Comparison of ENCODE assay signal across 21 cellular contexts in the genomic region with DNA sequence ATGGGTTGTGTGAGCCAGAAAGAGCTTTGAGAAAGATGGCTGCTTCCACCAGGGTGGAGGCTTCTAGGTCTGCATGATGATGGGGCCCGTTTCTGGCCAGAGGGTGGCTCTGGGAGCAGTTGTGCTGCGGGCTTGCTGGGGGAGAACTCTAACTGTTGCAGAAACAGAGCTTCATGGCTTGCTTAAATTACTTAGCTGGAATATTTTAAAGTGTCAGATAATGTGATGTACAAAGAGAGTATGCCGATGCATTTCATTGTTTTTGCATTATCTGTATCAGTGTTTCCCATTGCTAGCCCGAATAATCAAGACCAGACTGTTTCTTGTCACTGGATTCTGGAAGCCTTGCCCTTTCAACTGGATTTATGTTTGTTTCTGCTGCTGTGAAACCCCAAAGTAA. TPM values are rescaled to one million over a fixed set of nuclear protein-coding genes. Genes with fewer than 3 reads are reported as not detected.
DNase-seq lines count a peak whose midpoint lies in the region; ATAC-seq, FAIRE-seq and TF ChIP-seq lines count a peak whose summit lies in the region.
"Had no signal": no experiment of that assay in that cellular context is flagged by ENCODE, and none has a peak within 500 bp of the region (broad histone marks: within the 10 kb centered on the region; RNA-seq: fewer than 3 reads in every experiment).

No MANE protein-coding gene starts in this region.

- DNase-seq in activated CD4-positive, alpha-beta T cell treated with anti-CD3 and anti-CD28 coated beads, Interleukin-2, amount 10 ng/mL, durations not matched to agents 24 days and 14 days: peak; percentile 50
- no peak for DNase-seq in activated CD4-positive, alpha-beta T cell treated with anti-CD3 and anti-CD28 coated beads, Interleukin-2, amount 10 ng/mL, durations not matched to agents 7 days and 5 days
- DNase-seq in NCI-H2227 (lab: John Stamatoyannopoulos, UW; ENCODE audit: unreplicated experiment) (peak; percentile 25), K562 (ENCODE audit: extremely low read depth in 1 of 4, low spot score in 3 of 4) (peak in 1 of 4 experiments; percentile 37), pons (ENCODE audit: low spot score) (peak; percentile 12)
- no peak for DNase-seq in activated naive CD4-positive, alpha-beta T cell treated with Interleukin-2 at 50 U/mL for 16 hours
- DNase-seq: Calu3; CD8-positive, alpha-beta T cell; HCEC 1CT; NCI-H1105; NCI-H2081; NCI-H226; NCI-H526 treated with DMSO at 0.1 percent for 48 hours; T-cell had no signal

- no TSS peak for BruUV-seq in K562 (replicated peaks; lab: Mats Ljungman, UMichigan)

- peak in 1 of 2 experiments; percentile 23; a peak in 2 of 4 replicates for TF ChIP-seq RAD21 in K562 (CRISPR knock-in tag; conservative IDR thresholded peaks at IDR 0.05 in 1 of 2, IDR thresholded peaks at IDR 0.05 in 1 of 2)

- peak; percentile 70 for ATAC-seq in K562
- no peak for ATAC-seq in GM18519 (IDR thresholded peaks at IDR 0.05; ENCODE audit: low FRiP score, unreplicated experiment)
- ATAC-seq in GM21737 (IDR thresholded peaks at IDR 0.05; ENCODE audit: unreplicated experiment): no peak
- ATAC-seq: CD8-positive, alpha-beta T cell; Panc1; T-cell had no signal

- H3K4me1 Mint-ChIP-seq in activated CD4-positive, alpha-beta T cell treated with anti-CD3 and anti-CD28 coated beads, Interleukin-2, amount 10 ng/mL, durations not matched to agents 24 days and 14 days: peaks cover 17% of the 10 kb centered on the region
- H3K4me1 Mint-ChIP-seq in activated CD4-positive, alpha-beta T cell treated with anti-CD3 and anti-CD28 coated beads, Interleukin-2, amount 10 ng/mL, durations not matched to agents 7 days and 5 days: peaks cover 10% of the 10 kb centered on the region

- peak; percentile 22 to 37 (median 35); a peak in 3 of 6 replicates for TF ChIP-seq CTCF in K562 (IDR thresholded peaks at IDR 0.05 in 2 of 3, conservative IDR thresholded peaks at IDR 0.05 in 1 of 3; ENCODE audit: insufficient read depth in 2 of 3, low read depth in 1 of 3, low read length in 3 of 3)

- no peaks in the 10 kb centered on the region for H3K27me3 Mint-ChIP-seq in activated CD4-positive, alpha-beta T cell treated with anti-CD3 and anti-CD28 coated beads, Interleukin-2, amount 10 ng/mL, durations not matched to agents 24 days and 14 days
- no peaks in the 10 kb centered on the region for H3K27me3 Mint-ChIP-seq in activated CD4-positive, alpha-beta T cell treated with anti-CD3 and anti-CD28 coated beads, Interleukin-2, amount 10 ng/mL, durations not matched to agents 7 days and 5 days
- H3K27me3 Mint-ChIP-seq: T-cell had no signal

- no peak overlapping the region for H3K4me2 ChIP-seq in K562 (ENCODE audit: insufficient read depth, low read length)
- H3K4me2 ChIP-seq: A549, BLaER1 had no signal

- no peaks in the 10 kb centered on the region for H4K20me1 ChIP-seq in K562 (replicated peaks; ENCODE audit: control insufficient read depth, insufficient read depth, low read length)

- H3K9me3 ChIP-seq in K562 (replicated peaks; ENCODE audit: control insufficient read depth, insufficient read depth, low read depth, low read length): no peaks in the 10 kb centered on the region
- H3K9me3 ChIP-seq: A549, BLaER1 had no signal

- intact Hi-C loops in activated CD4-positive, alpha-beta T cell treated with anti-CD3 and anti-CD28 coated beads, Interleukin-2, amount 10 ng/mL, durations not matched to agents 24 days and 14 days (cut with micrococcal nuclease): loop anchor here (10.0 kb wide), 1 partner anchor 51 kb away; a partner anchor contains a TSS
- intact Hi-C loops in K562 (cut with micrococcal nuclease): loop anchor here (5.0 kb wide), 1 partner anchor 67 kb away; no protein-coding TSS in a partner anchor

- WGBS in K562 (ENCODE audit: insufficient coverage, low coverage, missing lambda C conversion rate): 49% methylated on average over 4 of the region's 4 CpGs

- H3K36me3 ChIP-seq in K562 (ENCODE audit: control insufficient read depth, insufficient read depth, low read length): peaks cover 39% of the 10 kb centered on the region

- no peak overlapping the region for H3K27ac ChIP-seq in K562 (ENCODE audit: extremely low read depth, low read depth, low read length)
- H3K27ac ChIP-seq: A549, BLaER1 had no signal

- no peak for TF ChIP-seq POLR2A in K562 (conservative IDR thresholded peaks at IDR 0.05)

- POLR2A ChIA-PET in activated CD4-positive, alpha-beta T cell treated with anti-CD3 and anti-CD28 coated beads, Interleukin-2, amount 10 ng/mL, durations not matched to agents 7 days and 5 days (lab: Charles Lee): no interaction called here
- POLR2A ChIA-PET in K562 (lab: Yijun Ruan, JAX): interaction anchor here (1.0 to 4.0 kb wide), 6 partner anchors 9 to 36 kb away, joined by 3 to 16 read pairs (median 5); no protein-coding TSS in a partner anchor

- no peak overlapping the region for H3K4me3 ChIP-seq in K562
- H3K4me3 ChIP-seq: A549, BLaER1 had no signal

- peaks cover 6 to 24% of the 10 kb centered on the region in 2 experiments; a peak in 4 of 5 replicates for H3K4me1 ChIP-seq in K562 (replicated peaks in 1 of 2; ENCODE audit: control insufficient read depth in 2 of 2, insufficient read depth in 2 of 2, low read length in 2 of 2)
- H3K4me1 ChIP-seq: A549 had no signal

- H3K9me1 ChIP-seq in K562 (ENCODE audit: control insufficient read depth, insufficient read depth, low read length): no peaks in the 10 kb centered on the region

- H2AFZ ChIP-seq in K562 (ENCODE audit: low read depth, low read length): no peak overlapping the region

- H3K36me3 Mint-ChIP-seq in activated CD4-positive, alpha-beta T cell treated with anti-CD3 and anti-CD28 coated beads, Interleukin-2, amount 10 ng/mL, durations not matched to agents 24 days and 14 days (ENCODE audit: low read depth): peaks cover 17% of the 10 kb centered on the region
- peaks cover 8% of the 10 kb centered on the region for H3K36me3 Mint-ChIP-seq in activated CD4-positive, alpha-beta T cell treated with anti-CD3 and anti-CD28 coated beads, Interleukin-2, amount 10 ng/mL, durations not matched to agents 7 days and 5 days (ENCODE audit: low read depth)

- CTCF ChIA-PET in activated CD4-positive, alpha-beta T cell treated with anti-CD3 and anti-CD28 coated beads, Interleukin-2, amount 10 ng/mL, durations not matched to agents 7 days and 5 days (lab: Charles Lee): no interaction called here
- CTCF ChIA-PET in K562 (lab: Yijun Ruan, JAX; ENCODE audit: low intra/inter-chr PET ratio): interaction anchor here (0.5 kb wide), 1 partner anchor 36 kb away, joined by 3 read pairs; no protein-coding TSS in a partner anchor

- in situ Hi-C loops in K562 (cut with MboI): no loop called here

- no peak overlapping the region for H3K27ac Mint-ChIP-seq in activated CD4-positive, alpha-beta T cell treated with anti-CD3 and anti-CD28 coated beads, Interleukin-2, amount 10 ng/mL, durations not matched to agents 24 days and 14 days
- no peak overlapping the region for H3K27ac Mint-ChIP-seq in activated CD4-positive, alpha-beta T cell treated with anti-CD3 and anti-CD28 coated beads, Interleukin-2, amount 10 ng/mL, durations not matched to agents 7 days and 5 days
- H3K27ac Mint-ChIP-seq: CD8-positive, alpha-beta T cell had no signal

- no peak overlapping the region for H3K9ac ChIP-seq in K562 (ENCODE audit: insufficient read depth in 1 of 2, low read depth in 2 of 2, low read length in 2 of 2)
- H3K9ac ChIP-seq: BLaER1 had no signal

- no peak overlapping the region for H3K4me3 Mint-ChIP-seq in activated CD4-positive, alpha-beta T cell treated with anti-CD3 and anti-CD28 coated beads, Interleukin-2, amount 10 ng/mL, durations not matched to agents 24 days and 14 days
- no peak overlapping the region for H3K4me3 Mint-ChIP-seq in activated CD4-positive, alpha-beta T cell treated with anti-CD3 and anti-CD28 coated beads, Interleukin-2, amount 10 ng/mL, durations not matched to agents 7 days and 5 days
- H3K4me3 Mint-ChIP-seq: CD8-positive, alpha-beta T cell; T-cell had no signal

- no peak for FAIRE-seq in K562 (lab: Jason Lieb, UNC)
- FAIRE-seq: A549, GM12892, GM18507 had no signal

- TF ChIP-seq EP300 in K562 (IDR thresholded peaks at IDR 0.05; ENCODE audit: low read length): no peak

- H3K79me2 ChIP-seq in K562 (ENCODE audit: control insufficient read depth, insufficient read depth, low read length): no peaks in the 10 kb centered on the region

- H3K27me3 ChIP-seq in K562 (ENCODE audit: control insufficient read depth in 2 of 2, insufficient read depth in 2 of 2, low read length in 2 of 2): no peaks in the 10 kb centered on the region
- H3K27me3 ChIP-seq: BLaER1 had no signal

- H3K9me3 Mint-ChIP-seq in activated CD4-positive, alpha-beta T cell treated with anti-CD3 and anti-CD28 coated beads, Interleukin-2, amount 10 ng/mL, durations not matched to agents 24 days and 14 days: no peaks in the 10 kb centered on the region
- H3K9me3 Mint-ChIP-seq in activated CD4-positive, alpha-beta T cell treated with anti-CD3 and anti-CD28 coated beads, Interleukin-2, amount 10 ng/mL, durations not matched to agents 7 days and 5 days: no peaks in the 10 kb centered on the region
- H3K9me3 Mint-ChIP-seq: CD8-positive, alpha-beta T cell; T-cell had no signal

RNA-seq across cellular contexts. Expression of a gene that starts 6.3 kb away (rescaled TPM):
- total RNA-seq in activated CD4-positive, alpha-beta T cell treated with anti-CD3 and anti-CD28 coated beads, Interleukin-2, amount 10 ng/mL, durations not matched to agents 24 days and 14 days: not detected in 2 replicates
- not detected for total RNA-seq in activated CD4-positive, alpha-beta T cell treated with anti-CD3 and anti-CD28 coated beads, Interleukin-2, amount 10 ng/mL, durations not matched to agents 7 days and 5 days
- total RNA-seq in K562 (2011; cell fraction: chromatin; rRNA removed; ENCODE audit: low replicate concordance): 0.35 TPM in 1 of 2 replicates, not detected in the other
- total RNA-seq in K562 (2011; cell fraction: nucleolus; rRNA removed): not detected in 2 replicates
- total RNA-seq in K562 (2011; cell fraction: nucleoplasm; rRNA removed): not detected in 2 replicates
- total RNA-seq in K562 (2014; rRNA removed) (not detected in 2 replicates), K562 (2014; rRNA removed; fragmentation: Illumina TruSeq; extraction: Trizol) (0.07 TPM in 1 of 2 replicates, not detected in the other), K562 (2015; rRNA removed; fragmentation: Illumina TruSeq; extraction: Trizol) (not detected in 2 replicates), K562 (2021) (not detected in 2 replicates)
- polyA plus RNA-seq in K562 (2011; rRNA removed) (0.10 TPM in 1 of 2 replicates, not detected in the other), K562 (2014; fragmentation: Illumina TruSeq; extraction: Trizol) (0.06 TPM in 1 of 2 replicates, not detected in the other), K562 (2014; fragmentation: Nextera tagmentation; extraction: Ambion mirVana) (not detected), K562 (2014; rRNA removed) (not detected in 2 replicates)
- polyA plus RNA-seq in K562 (2011; cell fraction: cytosol; rRNA removed): not detected in 2 replicates
- 0.18 TPM in 1 of 2 replicates, not detected in the other for polyA plus RNA-seq in K562 (2011; cell fraction: nucleus; rRNA removed)
- not detected in 2 replicates for polyA plus RNA-seq in K562 (2012)
- polyA minus RNA-seq in K562 (2011; rRNA and poly(A)+ RNA removed): not detected in 2 replicates
- not detected in 2 replicates for polyA minus RNA-seq in K562 (2011; cell fraction: cytosol; rRNA and poly(A)+ RNA removed)
- not detected in 2 replicates for polyA minus RNA-seq in K562 (2011; cell fraction: nucleus; rRNA and poly(A)+ RNA removed)
- total RNA-seq: Calu3; CD8-positive, alpha-beta T cell; T-cell had no signal

RNA-seq across cellular contexts. Expression of a gene that starts 48.8 kb away (rescaled TPM):
- 3.4 and 3.5 TPM in 2 replicates for total RNA-seq in activated CD4-positive, alpha-beta T cell treated with anti-CD3 and anti-CD28 coated beads, Interleukin-2, amount 10 ng/mL, durations not matched to agents 24 days and 14 days
- total RNA-seq in activated CD4-positive, alpha-beta T cell treated with anti-CD3 and anti-CD28 coated beads, Interleukin-2, amount 10 ng/mL, durations not matched to agents 7 days and 5 days: 1 to 10 TPM; 6.5 to 7.4 TPM
- total RNA-seq in K562 (2011; cell fraction: chromatin; rRNA removed; ENCODE audit: low replicate concordance): 0.11 and 0.58 TPM in 2 replicates
- 0.13 and 0.50 TPM in 2 replicates for total RNA-seq in K562 (2011; cell fraction: nucleolus; rRNA removed)
- total RNA-seq in K562 (2011; cell fraction: nucleoplasm; rRNA removed): 0.37 and 0.61 TPM in 2 replicates
- total RNA-seq in K562 (2014; rRNA removed) (not detected in 2 replicates), K562 (2014; rRNA removed; fragmentation: Illumina TruSeq; extraction: Trizol) (0.07 TPM in 1 of 2 replicates, not detected in the other), K562 (2015; rRNA removed; fragmentation: Illumina TruSeq; extraction: Trizol) (0.18 TPM in 1 of 2 replicates, not detected in the other), K562 (2021) (0.09 and 0.16 TPM in 2 replicates)
- polyA plus RNA-seq in K562 (2011; rRNA removed) (0.04 and 0.09 TPM in 2 replicates), K562 (2014; fragmentation: Illumina TruSeq; extraction: Trizol) (0.06 and 0.16 TPM in 2 replicates), K562 (2014; fragmentation: Nextera tagmentation; extraction: Ambion mirVana) (under 1 TPM in 1 of 2 experiments, not detected in 1; 0.24 TPM), K562 (2014; rRNA removed) (0.27 and 0.54 TPM in 2 replicates)
- 0.10 and 0.13 TPM in 2 replicates for polyA plus RNA-seq in K562 (2011; cell fraction: cytosol; rRNA removed)
- 0.58 and 0.82 TPM in 2 replicates for polyA plus RNA-seq in K562 (2011; cell fraction: nucleus; rRNA removed)
- 0.28 and 0.46 TPM in 2 replicates for polyA plus RNA-seq in K562 (2012)
- polyA minus RNA-seq in K562 (2011; rRNA and poly(A)+ RNA removed): not detected in 2 replicates
- not detected in 2 replicates for polyA minus RNA-seq in K562 (2011; cell fraction: cytosol; rRNA and poly(A)+ RNA removed)
- polyA minus RNA-seq in K562 (2011; cell fraction: nucleus; rRNA and poly(A)+ RNA removed): 0.13 and 2.4 TPM in 2 replicates

RNA-seq across cellular contexts. Expression of a gene that starts 49.5 kb away (rescaled TPM):
- 63.7 and 68.8 TPM in 2 replicates for total RNA-seq in activated CD4-positive, alpha-beta T cell treated with anti-CD3 and anti-CD28 coated beads, Interleukin-2, amount 10 ng/mL, durations not matched to agents 24 days and 14 days
- 10 to 100 TPM; 26.9 to 29.7 TPM for total RNA-seq in activated CD4-positive, alpha-beta T cell treated with anti-CD3 and anti-CD28 coated beads, Interleukin-2, amount 10 ng/mL, durations not matched to agents 7 days and 5 days
- 152 and 196 TPM in 2 replicates for total RNA-seq in K562 (2011; cell fraction: chromatin; rRNA removed; ENCODE audit: low replicate concordance)
- total RNA-seq in K562 (2011; cell fraction: nucleolus; rRNA removed): 115 and 130 TPM in 2 replicates
- total RNA-seq in K562 (2011; cell fraction: nucleoplasm; rRNA removed): 153 and 187 TPM in 2 replicates
- 19.9 and 21.1 TPM in 2 replicates for total RNA-seq in K562 (2014; rRNA removed)
- total RNA-seq in K562 (2014; rRNA removed; fragmentation: Illumina TruSeq; extraction: Trizol): 39.6 and 44.7 TPM in 2 replicates
- 24.2 and 26.3 TPM in 2 replicates for total RNA-seq in K562 (2015; rRNA removed; fragmentation: Illumina TruSeq; extraction: Trizol)
- 45.9 and 46.9 TPM in 2 replicates for total RNA-seq in K562 (2021)
- polyA plus RNA-seq in K562 (2011; rRNA removed): 21.3 and 31.8 TPM in 2 replicates
- polyA plus RNA-seq in K562 (2011; cell fraction: cytosol; rRNA removed): 17.0 and 17.3 TPM in 2 replicates
- 23.0 and 23.7 TPM in 2 replicates for polyA plus RNA-seq in K562 (2011; cell fraction: nucleus; rRNA removed)
- polyA plus RNA-seq in K562 (2012): 8.4 and 19.4 TPM in 2 replicates
- 21.4 and 24.4 TPM in 2 replicates for polyA plus RNA-seq in K562 (2014; fragmentation: Illumina TruSeq; extraction: Trizol)
- 10 to 100 TPM in 1 of 2 experiments, 1 to 10 TPM in 1; 9.6 to 10.6 TPM for polyA plus RNA-seq in K562 (2014; fragmentation: Nextera tagmentation; extraction: Ambion mirVana)
- 15.2 and 19.4 TPM in 2 replicates for polyA plus RNA-seq in K562 (2014; rRNA removed)
- polyA minus RNA-seq in K562 (2011; rRNA and poly(A)+ RNA removed): 122 and 160 TPM in 2 replicates
- 19.4 and 27.8 TPM in 2 replicates for polyA minus RNA-seq in K562 (2011; cell fraction: cytosol; rRNA and poly(A)+ RNA removed)
- polyA minus RNA-seq in K562 (2011; cell fraction: nucleus; rRNA and poly(A)+ RNA removed): 58.4 and 70.4 TPM in 2 replicates

Comparison
In these comparisons a context has a peak if more than half of its experiments do, and no peak if none do; other contexts are left out.
1. DNase-seq: peak in activated CD4-positive, alpha-beta T cell treated with anti-CD3 and anti-CD28 coated beads, Interleukin-2, amount 10 ng/mL, durations not matched to agents 24 days and 14 days (single experiment), NCI-H2227 (single experiment) and pons (single experiment); none in activated CD4-positive, alpha-beta T cell treated with anti-CD3 and anti-CD28 coated beads, Interleukin-2, amount 10 ng/mL, durations not matched to agents 7 days and 5 days (single experiment) and activated naive CD4-positive, alpha-beta T cell treated with Interleukin-2 at 50 U/mL for 16 hours (single experiment).